ENCODE assay signal across 14 cellular contexts in genomic region chr12:2581293-2582045, GRCh38.
A peak's percentile ranks its signal among the peaks of the same experiment; 100 is the strongest.
DNase-seq lines count a peak whose midpoint lies in the region; ATAC-seq and TF ChIP-seq lines count a peak whose summit lies in the region.
"Had no signal": no experiment of that assay in that cellular context is flagged by ENCODE, and none has a peak within 500 bp of the region (broad histone marks: within the 10 kb centered on the region; RNA-seq: fewer than 3 reads in every experiment).

No MANE protein-coding gene starts in this region.

- H2AK5ac ChIP-seq in H9 (ENCODE audit: insufficient read length, low read length) (no peak overlapping the region), IMR-90 (ENCODE audit: low read depth, low read length) (0 out of 2 replicates have a peak overlapping the region, but pooled peaks have one; percentile 13)

- peaks cover 5 to 9% of the 10 kb centered on the region in 2 experiments; a peak in 3 of 4 replicates for H3K4me1 Mint-ChIP-seq in H9
- no peaks in the 10 kb centered on the region for H3K4me1 Mint-ChIP-seq in activated CD8-positive, alpha-beta T cell treated with anti-CD3 and anti-CD28 coated beads, Interleukin-2, amount 10 ng/mL, durations not matched to agents 7 days and 5 days (ENCODE audit: low read depth)
- H3K4me1 Mint-ChIP-seq: IgD-negative memory B cell had no signal

- H3K79me1 ChIP-seq in H9 (ENCODE audit: insufficient read depth, low read depth, low read length, poor library complexity, severe bottlenecking) (no peaks in the 10 kb centered on the region), IMR-90 (ENCODE audit: low read depth in 1 of 2, low read length in 2 of 2) (no peaks in the 10 kb centered on the region)

- H2BK120ac ChIP-seq in H9 (ENCODE audit: low read depth, low read length, poor library complexity, severe bottlenecking) (no peak overlapping the region), IMR-90 (ENCODE audit: low read depth, low read length) (no peak overlapping the region)

- no TSS peak for BruUV-seq in IMR-90 (replicated peaks; lab: Mats Ljungman, UMichigan)

- no peak overlapping the region; a peak in 1 of 5 replicates for H3K4me3 Mint-ChIP-seq in H9
- H3K4me3 Mint-ChIP-seq in activated CD8-positive, alpha-beta T cell treated with anti-CD3 and anti-CD28 coated beads, Interleukin-2, amount 10 ng/mL, durations not matched to agents 7 days and 5 days, result no peak overlapping the region
- H3K4me3 Mint-ChIP-seq: B cell; CD4-positive, alpha-beta T cell; IgD-negative memory B cell had no signal

- dilution Hi-C loops in IMR-90 (cut with HindIII; ENCODE audit: low sequenced_read_pairs, unreplicated experiment), result no loop called here

- no peak overlapping the region for H3K4me2 ChIP-seq in H9 (ENCODE audit: insufficient read depth, insufficient read length, low read length)
- no peak overlapping the region for H3K4me2 ChIP-seq in IMR-90 (ENCODE audit: low read depth, low read length)

- no peak overlapping the region for H4K5ac ChIP-seq in H9 (ENCODE audit: insufficient read length, low read depth, low read length)
- no peak overlapping the region for H4K5ac ChIP-seq in IMR-90 (ENCODE audit: low read depth, low read length)

- H3K27me3 ChIP-seq in H9 (ENCODE audit: insufficient read depth, low read length) (peaks cover 7% of the 10 kb centered on the region; the same call in 1 of the 2 replicates), IMR-90 (ENCODE audit: control insufficient read depth, insufficient read depth, low read length) (no peaks in the 10 kb centered on the region), upper lobe of right lung (peaks cover 4% of the 10 kb centered on the region)

- no peak overlapping the region for H2AK9ac ChIP-seq in IMR-90 (replicated peaks; ENCODE audit: low read depth, low read length, poor library complexity)

- H2AFZ ChIP-seq in H9 (ENCODE audit: low read length), result no peak overlapping the region
- peak overlapping the region; percentile 11 for H2AFZ ChIP-seq in IMR-90 (replicated peaks; ENCODE audit: low read length, poor library complexity)

- H3K27ac ChIP-seq in H9 (ENCODE audit: insufficient read length, low read depth, low read length) (no peak overlapping the region), IMR-90 (ENCODE audit: insufficient read depth, low read length) (no peak overlapping the region), upper lobe of right lung (no peak overlapping the region)

- H4K20me1 ChIP-seq in H9 (ENCODE audit: control insufficient read depth, insufficient read depth, insufficient read length) (no peaks in the 10 kb centered on the region), IMR-90 (ENCODE audit: insufficient read depth, low read length) (no peaks in the 10 kb centered on the region)

- TF ChIP-seq POLR2A in IMR-90 (IDR thresholded peaks at IDR 0.05; ENCODE audit: low read depth, low read length), result no peak

- TF ChIP-seq CTCF in H9 (conservative IDR thresholded peaks at IDR 0.05), result 0 out of 3 replicates have a peak, but pooled peaks have one; percentile 15
- no peak for TF ChIP-seq CTCF in IMR-90 (conservative IDR thresholded peaks at IDR 0.05; ENCODE audit: low read depth, low read length)
- TF ChIP-seq CTCF in upper lobe of right lung (IDR thresholded peaks at IDR 0.05), result no peak

- H2BK20ac ChIP-seq in H9 (ENCODE audit: low read depth, low read length, poor library complexity, severe bottlenecking) (no peak overlapping the region), IMR-90 (ENCODE audit: low read depth, low read length) (no peak overlapping the region)

- H3K4me3 ChIP-seq in IMR-90 (ENCODE audit: insufficient read depth, low read depth, low read length) (no peak overlapping the region), upper lobe of right lung (no peak overlapping the region)

- no CpG with 5 or more reads among the region's 15 CpGs for WGBS in H9 (ENCODE audit: extremely low coverage, insufficient read length, low lambda C conversion rate)
- no CpG with 5 or more reads among the region's 15 CpGs for WGBS in IMR-90 (ENCODE audit: extremely low coverage in 2 of 2, insufficient read length in 1 of 2), 2 experiments

- H4K8ac ChIP-seq in H9 (replicated peaks; ENCODE audit: insufficient read length, low read depth, low read length), result no peak overlapping the region
- no peak overlapping the region for H4K8ac ChIP-seq in IMR-90 (ENCODE audit: low read depth in 2 of 2, low read length in 2 of 2)

- ATAC-seq in IMR-90 (ENCODE audit: low read depth) (no peak), upper lobe of right lung (no peak), GM21619 (IDR thresholded peaks at IDR 0.05; ENCODE audit: unreplicated experiment) (no peak)
- ATAC-seq in activated CD8-positive, alpha-beta T cell treated with anti-CD3 and anti-CD28 coated beads, Interleukin-2, amount 10 ng/mL, durations not matched to agents 7 days and 5 days, result no peak
- ATAC-seq: HCT116 had no signal

- DNase-seq in H9, result no peak
- no peak for DNase-seq in IMR-90
- peak; percentile 68 for DNase-seq in mesenteric fat pad (ENCODE audit: low spot score)
- DNase-seq in upper lobe of right lung, result peak; percentile 39
- no peak for DNase-seq in activated CD8-positive, alpha-beta T cell treated with anti-CD3 and anti-CD28 coated beads, Interleukin-2, amount 10 ng/mL, durations not matched to agents 7 days and 5 days
- DNase-seq in activated CD4-positive, alpha-beta T cell treated with anti-CD3 and anti-CD28 coated beads for 48 hours, result no peak
- DNase-seq: C1 segment of cervical spinal cord; Calu3; CD4-positive, alpha-beta T cell; DMS 273 treated with DMSO at 0.1 percent for 48 hours had no signal

- H2BK5ac ChIP-seq in H9 (ENCODE audit: insufficient read length, low read length), result no peak overlapping the region
- no peak overlapping the region for H2BK5ac ChIP-seq in IMR-90 (ENCODE audit: low read depth, low read length, poor library complexity, severe bottlenecking)

- intact Hi-C loops in IMR-90 (cut with micrococcal nuclease), result loop anchor here (2.0 to 5.0 kb wide), 4 partner anchors 297 to 634 kb away; no protein-coding TSS in a partner anchor
- intact Hi-C loops in upper lobe of right lung (cut with DNase I), result loop anchor here (10.0 kb wide), 1 partner anchor 527 kb away; the partner anchor contains the start of gene CACNA1C

- H3K4me1 ChIP-seq in H9 (ENCODE audit: insufficient read depth, low read length) (peaks cover 4% of the 10 kb centered on the region; the same call in 1 of the 2 replicates), IMR-90 (ENCODE audit: control insufficient read depth, insufficient read depth, low read length) (peaks cover 10% of the 10 kb centered on the region), upper lobe of right lung (peaks cover 6% of the 10 kb centered on the region)

- H3K9ac ChIP-seq in H9 (ENCODE audit: extremely low read depth, insufficient read length, low read length), result no peak overlapping the region
- H3K9ac ChIP-seq in IMR-90 (ENCODE audit: low read depth, low read length), result no peak overlapping the region

- H3K27ac Mint-ChIP-seq in H9, result peak overlapping the region in 1 of 3 experiments; percentile 15; a peak in 1 of 7 replicates
- H3K27ac Mint-ChIP-seq in activated CD8-positive, alpha-beta T cell treated with anti-CD3 and anti-CD28 coated beads, Interleukin-2, amount 10 ng/mL, durations not matched to agents 7 days and 5 days, result no peak overlapping the region
- H3K27ac Mint-ChIP-seq: B cell; CD4-positive, alpha-beta T cell; IgD-negative memory B cell had no signal

- POLR2A ChIA-PET in IMR-90 (lab: Charles Lee; ENCODE audit: unreplicated experiment), result no interaction called here
- POLR2A ChIA-PET in activated CD8-positive, alpha-beta T cell treated with anti-CD3 and anti-CD28 coated beads, Interleukin-2, amount 10 ng/mL, durations not matched to agents 7 days and 5 days (lab: Charles Lee), result no interaction called here

- H3K14ac ChIP-seq in H9 (ENCODE audit: insufficient read depth, low read length), result no peak overlapping the region
- H3K14ac ChIP-seq in IMR-90 (replicated peaks; ENCODE audit: low read depth, low read length), result no peak overlapping the region

- CTCF ChIA-PET in IMR-90 (lab: Yijun Ruan, JAX), result no interaction called here
- CTCF ChIA-PET in activated CD8-positive, alpha-beta T cell treated with anti-CD3 and anti-CD28 coated beads, Interleukin-2, amount 10 ng/mL, durations not matched to agents 7 days and 5 days (lab: Charles Lee), result interaction anchor here (1.0 to 1.5 kb wide), 2 partner anchors 9 to 11 kb away, joined by 3 to 4 read pairs; no protein-coding TSS in a partner anchor

- H3K79me2 ChIP-seq in H9 (ENCODE audit: insufficient read depth, low read length), result no peaks in the 10 kb centered on the region

- no peak overlapping the region for H3K56ac ChIP-seq in H9 (ENCODE audit: insufficient read length, low read depth, low read length)
- H3K56ac ChIP-seq in IMR-90 (ENCODE audit: extremely low read depth, insufficient read depth, low read length), result no peak overlapping the region

- no peak overlapping the region for H3T11ph ChIP-seq in H9 (ENCODE audit: low read length)

- TF ChIP-seq RAD21 in IMR-90 (IDR thresholded peaks at IDR 0.05; ENCODE audit: low read length), result no peak

- no peak overlapping the region for H3K4ac ChIP-seq in H9 (ENCODE audit: low read depth, low read length)
- H3K4ac ChIP-seq in IMR-90 (ENCODE audit: low read depth, low read length), result no peak overlapping the region; the same call in 1 of the 2 replicates

- in situ Hi-C loops in IMR-90 (cut with MboI; ENCODE audit: low sequenced_read_pairs), result loop anchor here (10.0 kb wide), 3 partner anchors 297 to 777 kb away; partner anchors contain the start of gene CACNA1C

- H3K23ac ChIP-seq in H9 (ENCODE audit: insufficient read length, low read depth, low read length) (no peak overlapping the region), IMR-90 (ENCODE audit: low read depth, low read length) (no peak overlapping the region)

- no peaks in the 10 kb centered on the region; a peak in 2 of 7 replicates for H3K36me3 Mint-ChIP-seq in H9 (ENCODE audit: insufficient read depth in 1 of 3, low read depth in 3 of 3)
- H3K36me3 Mint-ChIP-seq in activated CD8-positive, alpha-beta T cell treated with anti-CD3 and anti-CD28 coated beads, Interleukin-2, amount 10 ng/mL, durations not matched to agents 7 days and 5 days (ENCODE audit: low read depth), result no peaks in the 10 kb centered on the region
- H3K36me3 Mint-ChIP-seq: IgD-negative memory B cell had no signal

- H3K36me3 ChIP-seq in IMR-90 (ENCODE audit: control insufficient read depth, insufficient read depth, low read length) (peaks cover 10% of the 10 kb centered on the region), upper lobe of right lung (no peaks in the 10 kb centered on the region)

- H3K9me3 ChIP-seq in H9 (ENCODE audit: control insufficient read depth, low read depth, low read length), result no peaks in the 10 kb centered on the region
- no peaks in the 10 kb centered on the region for H3K9me3 ChIP-seq in IMR-90 (ENCODE audit: control insufficient read depth, insufficient read depth, low read length)
- H3K9me3 ChIP-seq in upper lobe of right lung, result no peaks in the 10 kb centered on the region

- H3K27me3 Mint-ChIP-seq in H9 (ENCODE audit: low read depth), result peaks cover 60% of the 10 kb centered on the region
- peaks cover 19% of the 10 kb centered on the region for H3K27me3 Mint-ChIP-seq in activated CD8-positive, alpha-beta T cell treated with anti-CD3 and anti-CD28 coated beads, Interleukin-2, amount 10 ng/mL, durations not matched to agents 7 days and 5 days (ENCODE audit: low read depth)

- H3K9me1 ChIP-seq in IMR-90 (ENCODE audit: insufficient read depth, low read length), result no peaks in the 10 kb centered on the region

- H4K91ac ChIP-seq in H9 (ENCODE audit: insufficient read length, low read depth, low read length) (no peak overlapping the region), IMR-90 (ENCODE audit: insufficient read depth, low read depth, low read length) (no peak overlapping the region)

- H3K9me3 Mint-ChIP-seq in H9, result no peaks in the 10 kb centered on the region
- no peaks in the 10 kb centered on the region for H3K9me3 Mint-ChIP-seq in activated CD8-positive, alpha-beta T cell treated with anti-CD3 and anti-CD28 coated beads, Interleukin-2, amount 10 ng/mL, durations not matched to agents 7 days and 5 days (ENCODE audit: insufficient read depth)
- H3K9me3 Mint-ChIP-seq: CD4-positive, alpha-beta T cell; IgD-negative memory B cell had no signal

- H2BK15ac ChIP-seq in H9 (ENCODE audit: low read depth, low read length), result no peak overlapping the region
- H2BK15ac ChIP-seq in IMR-90 (ENCODE audit: low read depth, low read length), result no peak overlapping the region

- H2BK12ac ChIP-seq in H9 (ENCODE audit: insufficient read length, low read depth, low read length), result no peak overlapping the region

- peaks cover 6% of the 10 kb centered on the region for H3K23me2 ChIP-seq in H9 (ENCODE audit: insufficient read length, low read depth, low read length, poor library complexity, severe bottlenecking)

- H3K18ac ChIP-seq in H9 (ENCODE audit: insufficient read length, low read depth, low read length), result no peak overlapping the region
- H3K18ac ChIP-seq in IMR-90 (ENCODE audit: low read depth, low read length), result no peak overlapping the region

Comparison
In these comparisons a context has a peak if more than half of its experiments do, and no peak if none do; other contexts are left out.
1. DNase-seq: peak in mesenteric fat pad (single experiment) and upper lobe of right lung (single experiment); none in H9 (single experiment), IMR-90 (single experiment), activated CD8-positive, alpha-beta T cell treated with anti-CD3 and anti-CD28 coated beads, Interleukin-2, amount 10 ng/mL, durations not matched to agents 7 days and 5 days (single experiment) and activated CD4-positive, alpha-beta T cell treated with anti-CD3 and anti-CD28 coated beads for 48 hours (single experiment).